16 cellular contexts compared by ENCODE assay signal in the genomic region with DNA sequence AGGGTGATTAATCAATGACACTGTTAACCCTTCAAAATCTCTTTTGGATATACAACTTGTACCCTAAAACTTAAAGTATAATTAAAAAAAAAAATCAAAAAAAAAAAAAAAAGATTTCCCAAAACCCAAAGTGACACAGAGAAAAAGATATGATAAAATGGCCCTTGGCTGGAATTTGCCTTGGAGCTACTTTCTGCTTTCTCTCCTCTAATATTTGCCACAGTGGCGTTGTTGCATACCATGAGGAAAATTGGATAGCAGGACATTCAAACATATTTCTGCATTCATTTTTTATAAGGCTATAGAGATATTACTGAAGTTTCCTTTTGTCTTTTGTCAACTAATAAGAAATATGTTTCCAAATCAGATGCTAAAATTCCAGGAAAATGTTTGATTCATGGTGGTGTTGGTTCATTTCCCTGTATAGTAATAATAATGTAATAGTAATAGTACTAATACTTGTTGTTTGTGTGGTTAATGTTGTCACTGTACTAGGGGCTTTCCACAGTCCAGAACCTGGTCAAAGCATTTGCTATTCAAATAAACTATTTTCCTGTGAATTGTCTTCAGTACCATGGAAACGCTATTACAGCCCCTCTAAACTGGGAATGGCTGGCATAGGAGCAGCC.
DNase-seq lines count a peak whose midpoint lies in the region; ATAC-seq and TF ChIP-seq lines count a peak whose summit lies in the region.
"Had no signal": no experiment of that assay in that cellular context is flagged by ENCODE, and none has a peak within 500 bp of the region (broad histone marks: within the 10 kb centered on the region; RNA-seq: fewer than 3 reads in every experiment).

No MANE protein-coding gene starts in this region.

- POLR2A ChIA-PET in SK-N-SH (lab: Yijun Ruan, JAX) = no interaction called here

- TF ChIP-seq POLR2A in spleen (IDR thresholded peaks at IDR 0.05) = no peak

- H3K79me2 ChIP-seq in SK-N-SH (ENCODE audit: insufficient read depth) = no peaks in the 10 kb centered on the region

- 54% methylated on average over 2 of the region's 2 CpGs for WGBS in SK-N-SH (ENCODE audit: low lambda C conversion rate)
- 48 to 66% (median 61%) methylated on average over 2 of the region's 2 CpGs for WGBS in spleen, 5 donors

- peak overlapping the region; percentile 76 for H3K27ac Mint-ChIP-seq in osteocyte (ENCODE audit: unreplicated experiment)

- H3K9ac ChIP-seq in SK-N-SH (peak overlapping the region; percentile 40; the same call in 1 of the 2 replicates), adipocyte (ENCODE audit: low read length) (peak overlapping the region; percentile 18), colonic mucosa (ENCODE audit: low read depth in 2 of 2, low read length in 2 of 2) (no peak overlapping the region)

- intact Hi-C loops in colonic mucosa (cut with DNase I) = no loop called here
- intact Hi-C loops in spleen (cut with DNase I; ENCODE audit: low total_unique reads) = no loop called here

- no peak for TF ChIP-seq EP300 in SK-N-SH (IDR thresholded peaks at IDR 0.05; ENCODE audit: borderline replicate concordance in 1 of 2, low read depth in 1 of 2, low read length in 1 of 2)

- no peaks in the 10 kb centered on the region for H3K36me3 Mint-ChIP-seq in osteocyte (ENCODE audit: unreplicated experiment)

- H3K27me3 Mint-ChIP-seq in osteocyte (ENCODE audit: unreplicated experiment) = no peaks in the 10 kb centered on the region

- H3K4me2 ChIP-seq in SK-N-SH = peak overlapping the region; percentile 52

- no peak for TF ChIP-seq CTCF in SK-N-SH (IDR thresholded peaks at IDR 0.05)
- TF ChIP-seq CTCF in osteocyte (IDR thresholded peaks at IDR 0.05) = no peak
- TF ChIP-seq CTCF in colonic mucosa (IDR thresholded peaks at IDR 0.05) = no peak
- no peak for TF ChIP-seq CTCF in spleen (IDR thresholded peaks at IDR 0.05 in 8 of 11, conservative IDR thresholded peaks at IDR 0.05 in 3 of 11)

- peaks cover 29% of the 10 kb centered on the region for H3F3A ChIP-seq in SK-N-SH (replicated peaks; ENCODE audit: insufficient read depth)

- no peaks in the 10 kb centered on the region for H3K9me3 Mint-ChIP-seq in osteocyte (ENCODE audit: unreplicated experiment)

- H3K27me3 ChIP-seq in SK-N-SH (ENCODE audit: insufficient read depth) = no peaks in the 10 kb centered on the region
- H3K27me3 ChIP-seq in adipocyte (replicated peaks; ENCODE audit: control insufficient read depth, insufficient read depth, low read length) = no peaks in the 10 kb centered on the region
- H3K27me3 ChIP-seq in colonic mucosa = no peaks in the 10 kb centered on the region
- H3K27me3 ChIP-seq in spleen (replicated peaks in 1 of 7) = no peaks in the 10 kb centered on the region
- H3K27me3 ChIP-seq: suprapubic skin had no signal

- H3K9me3 ChIP-seq in SK-N-SH = no peaks in the 10 kb centered on the region
- no peaks in the 10 kb centered on the region for H3K9me3 ChIP-seq in adipocyte (ENCODE audit: control insufficient read depth, low read length)
- no peaks in the 10 kb centered on the region for H3K9me3 ChIP-seq in colonic mucosa
- H3K9me3 ChIP-seq in spleen = no peaks in the 10 kb centered on the region
- H3K9me3 ChIP-seq: psoas muscle, suprapubic skin had no signal

- H3K4me1 Mint-ChIP-seq in osteocyte (ENCODE audit: unreplicated experiment) = peaks cover 26% of the 10 kb centered on the region

- ATAC-seq in SK-N-SH treated with all-trans-retinoic acid at 6 μM for 48 hours (no peak), HG02870 (IDR thresholded peaks at IDR 0.05; ENCODE audit: unreplicated experiment) (peak; percentile 47)
- ATAC-seq: left lobe of liver; naive thymus-derived CD4-positive, alpha-beta T cell; psoas muscle had no signal

- no peak overlapping the region for H3K4me3 Mint-ChIP-seq in osteocyte (ENCODE audit: unreplicated experiment)

- H3K27ac ChIP-seq in SK-N-SH (ENCODE audit: low read depth in 2 of 2, low read length in 1 of 2) (peak overlapping the region; percentile 86 to 92), colonic mucosa (no peak overlapping the region), spleen (no peak overlapping the region)
- H3K27ac ChIP-seq: 22Rv1, psoas muscle, suprapubic skin had no signal

- H3K4me3 ChIP-seq in SK-N-SH (ENCODE audit: low read depth in 2 of 2, low read length in 1 of 2) (no peak overlapping the region), adipocyte (ENCODE audit: low read length) (no peak overlapping the region), colonic mucosa (no peak overlapping the region), spleen (no peak overlapping the region)
- H3K4me3 ChIP-seq: psoas muscle, suprapubic skin had no signal

- CTCF ChIA-PET in SK-N-SH (lab: Yijun Ruan, JAX) = interaction anchor here (0.9 to 1.0 kb wide), 2 partner anchors 15 to 435 kb away, joined by 4 to 5 read pairs; no protein-coding TSS in a partner anchor

- H3K36me3 ChIP-seq in SK-N-SH (replicated peaks in 1 of 2; ENCODE audit: control insufficient read depth in 1 of 2, insufficient read depth in 2 of 2, low read length in 1 of 2) (no peaks in the 10 kb centered on the region), adipocyte (ENCODE audit: control insufficient read depth, insufficient read depth, low read length, severe bottlenecking) (no peaks in the 10 kb centered on the region), colonic mucosa (no peaks in the 10 kb centered on the region), spleen (no peaks in the 10 kb centered on the region)
- H3K36me3 ChIP-seq: suprapubic skin had no signal

- no peaks in the 10 kb centered on the region for H3K9me2 ChIP-seq in SK-N-SH

- DNase-seq in SK-N-SH (no peak), adipocyte (ENCODE audit: low read depth) (no peak), osteocyte (ENCODE audit: extremely low spot score, unreplicated experiment) (no peak), colonic mucosa (no peak), spleen (no peak), NCI-H774 (lab: John Stamatoyannopoulos, UW) (no peak)
- DNase-seq: activated gamma-delta T cell treated with Interleukin-2 at 50 U/mL for 16 hours, DMS79 treated with DMSO at 0.1 percent for 48 hours, MV-4-11, psoas muscle had no signal

- H3K4me1 ChIP-seq in SK-N-SH (ENCODE audit: control insufficient read depth in 1 of 2, insufficient read depth in 2 of 2, low read depth in 1 of 2, low read length in 1 of 2) (peaks cover 12 to 16% of the 10 kb centered on the region in 2 experiments), adipocyte (ENCODE audit: control insufficient read depth, insufficient read depth, low read length) (peaks cover 26% of the 10 kb centered on the region), colonic mucosa (no peaks in the 10 kb centered on the region), spleen (no peaks in the 10 kb centered on the region)
- H3K4me1 ChIP-seq: psoas muscle, suprapubic skin had no signal

- TF ChIP-seq RAD21 in SK-N-SH (IDR thresholded peaks at IDR 0.05; ENCODE audit: low read length) = no peak

- H2AFZ ChIP-seq in SK-N-SH (ENCODE audit: low read depth) = no peak overlapping the region

- no peaks in the 10 kb centered on the region for H4K20me1 ChIP-seq in SK-N-SH (ENCODE audit: insufficient read depth)

TF ChIP-seq in SK-N-SH, 30 proteins besides CTCF, POLR2A, EP300 and RAD21 (continues in another document):
- TF ChIP-seq TCF12 (IDR thresholded peaks at IDR 0.05) = no peak

TF ChIP-seq in SK-N-SH treated with all-trans-retinoic acid at 6 μM for 48 hours, 23 proteins besides CTCF, POLR2A, EP300 and RAD21 (continues in another document):
- no peak for TF ChIP-seq ISL1 (CRISPR knock-in tag; IDR thresholded peaks at IDR 0.05)
- no peak for TF ChIP-seq ZFP3 (CRISPR knock-in tag; IDR thresholded peaks at IDR 0.05)
- TF ChIP-seq, protein P1, sequence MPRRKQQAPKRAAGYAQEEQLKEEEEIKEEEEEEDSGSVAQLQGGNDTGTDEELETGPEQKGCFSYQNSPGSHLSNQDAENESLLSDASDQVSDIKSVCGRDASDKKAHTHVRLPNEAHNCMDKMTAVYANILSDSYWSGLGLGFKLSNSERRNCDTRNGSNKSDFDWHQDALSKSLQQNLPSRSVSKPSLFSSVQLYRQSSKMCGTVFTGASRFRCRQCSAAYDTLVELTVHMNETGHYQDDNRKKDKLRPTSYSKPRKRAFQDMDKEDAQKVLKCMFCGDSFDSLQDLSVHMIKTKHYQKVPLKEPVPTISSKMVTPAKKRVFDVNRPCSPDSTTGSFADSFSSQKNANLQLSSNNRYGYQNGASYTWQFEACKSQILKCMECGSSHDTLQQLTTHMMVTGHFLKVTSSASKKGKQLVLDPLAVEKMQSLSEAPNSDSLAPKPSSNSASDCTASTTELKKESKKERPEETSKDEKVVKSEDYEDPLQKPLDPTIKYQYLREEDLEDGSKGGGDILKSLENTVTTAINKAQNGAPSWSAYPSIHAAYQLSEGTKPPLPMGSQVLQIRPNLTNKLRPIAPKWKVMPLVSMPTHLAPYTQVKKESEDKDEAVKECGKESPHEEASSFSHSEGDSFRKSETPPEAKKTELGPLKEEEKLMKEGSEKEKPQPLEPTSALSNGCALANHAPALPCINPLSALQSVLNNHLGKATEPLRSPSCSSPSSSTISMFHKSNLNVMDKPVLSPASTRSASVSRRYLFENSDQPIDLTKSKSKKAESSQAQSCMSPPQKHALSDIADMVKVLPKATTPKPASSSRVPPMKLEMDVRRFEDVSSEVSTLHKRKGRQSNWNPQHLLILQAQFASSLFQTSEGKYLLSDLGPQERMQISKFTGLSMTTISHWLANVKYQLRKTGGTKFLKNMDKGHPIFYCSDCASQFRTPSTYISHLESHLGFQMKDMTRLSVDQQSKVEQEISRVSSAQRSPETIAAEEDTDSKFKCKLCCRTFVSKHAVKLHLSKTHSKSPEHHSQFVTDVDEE (CRISPR knock-in tag; IDR thresholded peaks at IDR 0.05) = no peak
- TF ChIP-seq, protein P2, sequence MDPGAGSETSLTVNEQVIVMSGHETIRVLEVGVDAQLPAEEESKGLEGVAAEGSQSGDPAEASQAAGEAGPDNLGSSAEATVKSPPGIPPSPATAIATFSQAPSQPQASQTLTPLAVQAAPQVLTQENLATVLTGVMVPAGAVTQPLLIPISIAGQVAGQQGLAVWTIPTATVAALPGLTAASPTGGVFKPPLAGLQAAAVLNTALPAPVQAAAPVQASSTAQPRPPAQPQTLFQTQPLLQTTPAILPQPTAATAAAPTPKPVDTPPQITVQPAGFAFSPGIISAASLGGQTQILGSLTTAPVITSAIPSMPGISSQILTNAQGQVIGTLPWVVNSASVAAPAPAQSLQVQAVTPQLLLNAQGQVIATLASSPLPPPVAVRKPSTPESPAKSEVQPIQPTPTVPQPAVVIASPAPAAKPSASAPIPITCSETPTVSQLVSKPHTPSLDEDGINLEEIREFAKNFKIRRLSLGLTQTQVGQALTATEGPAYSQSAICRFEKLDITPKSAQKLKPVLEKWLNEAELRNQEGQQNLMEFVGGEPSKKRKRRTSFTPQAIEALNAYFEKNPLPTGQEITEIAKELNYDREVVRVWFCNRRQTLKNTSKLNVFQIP (CRISPR knock-in tag; IDR thresholded peaks at IDR 0.05; ENCODE audit: borderline replicate concordance, low read depth) = no peak
- TF ChIP-seq ZNF8 (CRISPR knock-in tag; IDR thresholded peaks at IDR 0.05) = no peak
- no peak for TF ChIP-seq BACH2 (CRISPR knock-in tag; IDR thresholded peaks at IDR 0.05; ENCODE audit: borderline replicate concordance)
- no peak for TF ChIP-seq PPARA (CRISPR knock-in tag; IDR thresholded peaks at IDR 0.05; ENCODE audit: borderline replicate concordance)
- no peak for TF ChIP-seq ZNF70 (CRISPR knock-in tag; IDR thresholded peaks at IDR 0.05)

Comparison
In these comparisons a context has a peak if more than half of its experiments do, and no peak if none do; other contexts are left out.
1. H3K27ac ChIP-seq: peak in SK-N-SH (2 of 2); none in colonic mucosa (single experiment) and spleen (0 of 8).
2. H3K9ac ChIP-seq: peak in SK-N-SH (single experiment) and adipocyte (single experiment); none in colonic mucosa (0 of 2).